21 cellular contexts compared by ENCODE assay signal in the genomic region with DNA sequence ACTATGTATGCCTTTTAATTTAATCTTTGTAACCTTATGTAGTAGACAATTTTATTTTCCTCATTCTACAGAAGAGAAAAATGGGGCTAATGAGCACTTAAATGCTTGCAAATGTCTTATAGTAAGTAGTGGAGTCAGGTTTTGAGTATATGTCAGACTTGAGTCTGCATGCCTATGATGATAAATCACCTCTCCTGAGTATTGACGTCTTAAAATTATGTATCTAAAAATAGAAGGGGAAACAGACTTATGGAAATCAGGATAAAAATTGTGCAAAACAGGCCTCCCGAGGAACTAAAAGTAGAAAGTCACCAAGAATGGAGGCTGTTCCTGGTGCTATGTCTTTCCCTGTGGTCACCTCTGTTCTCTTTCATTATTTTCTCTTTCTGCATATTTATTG.
"Had no signal": no experiment of that assay in that cellular context is flagged by ENCODE, and none has a peak within 500 bp of the region (broad histone marks: within the 10 kb centered on the region; RNA-seq: fewer than 3 reads in every experiment).

No MANE protein-coding gene starts in this region.

- H3K36me3 ChIP-seq: breast epithelium, prostate gland, right atrium auricular region, suprapubic skin, vagina had no signal

- H3K9me3 ChIP-seq: prostate gland, right atrium auricular region, suprapubic skin, vagina had no signal

- H3K4me3 Mint-ChIP-seq: activated CD4-positive, alpha-beta memory T cell treated with anti-CD3 and anti-CD28 coated beads, Interleukin-2, amount 10 ng/mL, durations not matched to agents 7 days and 5 days; activated CD8-positive, alpha-beta memory T cell treated with anti-CD3 and anti-CD28 coated beads, Interleukin-2, amount 10 ng/mL, durations not matched to agents 7 days and 5 days; activated T-helper 17 cell treated with anti-CD3 and anti-CD28 coated beads, Interleukin-2, amount 50 U/mL, for 72 hours; mesothelial cell of epicardium; neural crest cell; stimulated activated naive CD8-positive, alpha-beta T cell treated with anti-CD3 and anti-CD28 coated beads, Interleukin-15, Interleukin-2, amounts not matched to agents 100 ng/mL and 50 ng/mL, for 24 hours had no signal

- ATAC-seq: activated CD8-positive, alpha-beta memory T cell treated with anti-CD3 and anti-CD28 coated beads, Interleukin-2, amount 10 ng/mL, durations not matched to agents 7 days and 5 days; activated T-helper 17 cell treated with anti-CD3 and anti-CD28 coated beads, Interleukin-2, amount 50 U/mL, for 72 hours had no signal

- H3K27ac ChIP-seq: breast epithelium, prostate gland, right atrium auricular region, suprapubic skin, vagina had no signal

- H3K27me3 Mint-ChIP-seq: activated CD4-positive, alpha-beta memory T cell treated with anti-CD3 and anti-CD28 coated beads, Interleukin-2, amount 10 ng/mL, durations not matched to agents 7 days and 5 days; activated CD8-positive, alpha-beta memory T cell treated with anti-CD3 and anti-CD28 coated beads, Interleukin-2, amount 10 ng/mL, durations not matched to agents 7 days and 5 days; activated T-helper 17 cell treated with anti-CD3 and anti-CD28 coated beads, Interleukin-2, amount 50 U/mL, for 72 hours; stimulated activated naive CD8-positive, alpha-beta T cell treated with anti-CD3 and anti-CD28 coated beads, Interleukin-15, Interleukin-2, amounts not matched to agents 100 ng/mL and 50 ng/mL, for 24 hours had no signal

- H3K4me1 Mint-ChIP-seq: neural crest cell had no signal

- DNase-seq: activated CD4-positive, alpha-beta memory T cell treated with anti-CD3 and anti-CD28 coated beads, Interleukin-2, amount 10 ng/mL, durations not matched to agents 7 days and 5 days; activated CD4-positive, alpha-beta T cell treated with anti-CD3 and anti-CD28 coated beads for 48 hours; activated CD4-positive, CD25-positive, alpha-beta regulatory T cell; activated CD8-positive, alpha-beta memory T cell treated with anti-CD3 and anti-CD28 coated beads, Interleukin-2, amount 10 ng/mL, durations not matched to agents 7 days and 5 days; activated naive CD4-positive, alpha-beta T cell treated with Interleukin-2 at 50 U/mL for 16 hours; aorta; effector memory CD4-positive, alpha-beta T cell; hypothalamus; stimulated activated CD4-positive, alpha-beta T cell treated with anti-CD3 and anti-CD28 coated beads, Interleukin-2, amount 100 ng/mL, for 24 hours; trophoblast cell had no signal

- H3K4me3 ChIP-seq: breast epithelium, lung, prostate gland, right atrium auricular region, suprapubic skin, vagina had no signal

- H3K27ac Mint-ChIP-seq: activated CD4-positive, alpha-beta memory T cell treated with anti-CD3 and anti-CD28 coated beads, Interleukin-2, amount 10 ng/mL, durations not matched to agents 7 days and 5 days; activated CD8-positive, alpha-beta memory T cell treated with anti-CD3 and anti-CD28 coated beads, Interleukin-2, amount 10 ng/mL, durations not matched to agents 7 days and 5 days; activated T-helper 17 cell treated with anti-CD3 and anti-CD28 coated beads, Interleukin-2, amount 50 U/mL, for 72 hours; mesothelial cell of epicardium; stimulated activated naive CD8-positive, alpha-beta T cell treated with anti-CD3 and anti-CD28 coated beads, Interleukin-15, Interleukin-2, amounts not matched to agents 100 ng/mL and 50 ng/mL, for 24 hours had no signal

- FAIRE-seq: frontal cortex had no signal

- H3K27me3 ChIP-seq: breast epithelium, right atrium auricular region, suprapubic skin, vagina had no signal

- H3K4me1 ChIP-seq: breast epithelium, right atrium auricular region, suprapubic skin, vagina had no signal
